In the genomic region with DNA sequence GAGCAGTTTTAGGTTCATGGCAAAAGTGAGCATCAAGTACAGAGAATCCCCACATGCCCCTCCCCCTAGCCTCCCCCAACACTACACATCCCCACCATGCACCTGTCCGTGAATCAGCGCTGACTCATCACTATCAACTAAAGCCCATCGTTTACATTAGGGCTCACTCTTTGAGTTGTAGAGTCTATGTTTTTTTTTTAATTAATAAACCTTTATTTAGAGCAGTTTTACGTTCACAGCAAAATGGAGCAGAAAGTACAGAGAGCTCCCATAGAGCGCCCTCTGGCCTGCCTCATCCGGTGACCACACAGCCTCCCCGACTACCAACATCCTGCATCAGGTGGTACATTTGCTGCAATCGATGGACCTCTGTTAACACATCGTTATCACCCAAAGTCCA, we compare ENCODE assay signal across 26 cellular contexts. TPM values are rescaled to one million over a fixed set of nuclear protein-coding genes. Genes with fewer than 3 reads are reported as not detected.
DNase-seq lines count a peak whose midpoint lies in the region; ATAC-seq and TF ChIP-seq lines count a peak whose summit lies in the region.
"Had no signal": no experiment of that assay in that cellular context is flagged by ENCODE, and none has a peak within 500 bp of the region (broad histone marks: within the 10 kb centered on the region; RNA-seq: fewer than 3 reads in every experiment).

No MANE protein-coding gene starts in this region.

- no peak for TF ChIP-seq CTCF in right atrium auricular region (IDR thresholded peaks at IDR 0.05)
- peak; percentile 34 for TF ChIP-seq CTCF in endodermal cell (conservative IDR thresholded peaks at IDR 0.05)

- H3K4me3 Mint-ChIP-seq in endodermal cell, result no peak overlapping the region
- no peak overlapping the region for H3K4me3 Mint-ChIP-seq in activated CD4-positive, alpha-beta T cell treated with anti-CD3 and anti-CD28 coated beads for 36 hours
- H3K4me3 Mint-ChIP-seq: activated naive CD8-positive, alpha-beta T cell treated with anti-CD3 and anti-CD28 coated beads, Interleukin-2, amount 10 ng/mL, durations not matched to agents 7 days and 5 days; CD4-positive, alpha-beta T cell; nephron had no signal

- H3K27me3 Mint-ChIP-seq in endodermal cell (ENCODE audit: insufficient read depth), result peaks cover 3% of the 10 kb centered on the region
- H3K27me3 Mint-ChIP-seq in activated CD4-positive, alpha-beta T cell treated with anti-CD3 and anti-CD28 coated beads for 36 hours, result peaks cover 42% of the 10 kb centered on the region

- no peak for TF ChIP-seq POLR2A in erythroblast (IDR thresholded peaks at IDR 0.05; ENCODE audit: low read length)

- H3K9me3 Mint-ChIP-seq in endodermal cell, result no peaks in the 10 kb centered on the region
- H3K9me3 Mint-ChIP-seq in activated CD4-positive, alpha-beta T cell treated with anti-CD3 and anti-CD28 coated beads for 36 hours (ENCODE audit: low read depth), result peaks cover 9% of the 10 kb centered on the region

- H3K4me1 Mint-ChIP-seq in endodermal cell, result peaks cover 2% of the 10 kb centered on the region
- H3K4me1 Mint-ChIP-seq in activated CD4-positive, alpha-beta T cell treated with anti-CD3 and anti-CD28 coated beads for 36 hours, result peaks cover 3% of the 10 kb centered on the region
- H3K4me1 Mint-ChIP-seq: activated naive CD8-positive, alpha-beta T cell treated with anti-CD3 and anti-CD28 coated beads, Interleukin-2, amount 10 ng/mL, durations not matched to agents 7 days and 5 days; nephron had no signal

- intact Hi-C loops in cardiac septum (cut with DNase I), result no loop called here
- intact Hi-C loops in activated CD4-positive, alpha-beta T cell treated with anti-CD3 and anti-CD28 coated beads for 36 hours (cut with DNase I, micrococcal nuclease), result no loop called here

- H3K36me3 ChIP-seq in right atrium auricular region (no peaks in the 10 kb centered on the region), endodermal cell (ENCODE audit: control insufficient read depth, insufficient read depth, low read length) (no peaks in the 10 kb centered on the region)
- H3K36me3 ChIP-seq: left lung had no signal

- H3K4me1 ChIP-seq in right atrium auricular region, result no peaks in the 10 kb centered on the region
- no peaks in the 10 kb centered on the region for H3K4me1 ChIP-seq in endodermal cell (ENCODE audit: control insufficient read depth, insufficient read depth, low read length)
- H3K4me1 ChIP-seq: left lung had no signal

- ATAC-seq in GM21381 (IDR thresholded peaks at IDR 0.05; ENCODE audit: unreplicated experiment) (no peak), HG03378 (IDR thresholded peaks at IDR 0.05; ENCODE audit: unreplicated experiment) (no peak)
- no peak for ATAC-seq in activated CD4-positive, alpha-beta T cell treated with anti-CD3 and anti-CD28 coated beads for 36 hours
- ATAC-seq: GM12878, left lung had no signal

- no peak overlapping the region for H3K27ac ChIP-seq in right atrium auricular region
- H3K27ac ChIP-seq in endodermal cell (ENCODE audit: low read depth, low read length), result no peak overlapping the region
- H3K27ac ChIP-seq: GM23248, left lung had no signal

- H3K9me3 ChIP-seq in right atrium auricular region (peaks cover 0 to 15% of the 10 kb centered on the region in 2 donors), endodermal cell (ENCODE audit: control insufficient read depth, low read length) (peaks cover 14% of the 10 kb centered on the region)
- H3K9me3 ChIP-seq: left lung, SK-N-SH had no signal

- CTCF ChIA-PET in activated CD4-positive, alpha-beta T cell treated with anti-CD3 and anti-CD28 coated beads for 36 hours (lab: Charles Lee), result no interaction called here

- H3K4me3 ChIP-seq in right atrium auricular region, result no peak overlapping the region
- H3K4me3 ChIP-seq in endodermal cell (ENCODE audit: low read length), result no peak overlapping the region
- H3K4me3 ChIP-seq: GM12878, GM23248, left lung had no signal

- no peaks in the 10 kb centered on the region for H3K27me3 ChIP-seq in right atrium auricular region
- H3K27me3 ChIP-seq in endodermal cell (ENCODE audit: control insufficient read depth, insufficient read depth, low read length, poor library complexity, severe bottlenecking), result no peaks in the 10 kb centered on the region

- no peak overlapping the region for H3K27ac Mint-ChIP-seq in endodermal cell
- no peak overlapping the region for H3K27ac Mint-ChIP-seq in activated CD4-positive, alpha-beta T cell treated with anti-CD3 and anti-CD28 coated beads for 36 hours
- H3K27ac Mint-ChIP-seq: activated naive CD8-positive, alpha-beta T cell treated with anti-CD3 and anti-CD28 coated beads, Interleukin-2, amount 10 ng/mL, durations not matched to agents 7 days and 5 days; CD4-positive, alpha-beta T cell; nephron had no signal

- POLR2A ChIA-PET in activated CD4-positive, alpha-beta T cell treated with anti-CD3 and anti-CD28 coated beads for 36 hours (lab: Charles Lee), result no interaction called here

- peak; percentile 5 for DNase-seq in right atrium auricular region (ENCODE audit: low spot score)
- no peak for DNase-seq in cardiac septum (ENCODE audit: low spot score)
- peak; percentile 57 for DNase-seq in NCI-H69 (lab: John Stamatoyannopoulos, UW)
- peak; percentile 55 for DNase-seq in endodermal cell
- DNase-seq in activated CD4-positive, alpha-beta T cell treated with anti-CD3 and anti-CD28 coated beads for 36 hours, result no peak
- DNase-seq in erythroblast (lab: John Stamatoyannopoulos, UW), result no peak
- DNase-seq: activated CD4-positive, CD25-positive, alpha-beta regulatory T cell; activated naive CD8-positive, alpha-beta T cell treated with anti-CD3 and anti-CD28 coated beads, Interleukin-2, amount 10 ng/mL, durations not matched to agents 7 days and 5 days; CD4-positive, alpha-beta T cell; DMS153; GM23248; KG1; left lung; midbrain; NCI-H1092; NCI-H2107; NCI-H524 treated with DMSO at 0.1 percent for 48 hours; SK-N-SH; stimulated activated CD4-positive, alpha-beta T cell treated with anti-CD3 and anti-CD28 coated beads, Interleukin-1b, Interleukin-23, amount 100 ng/mL, for 48 hours; stimulated activated naive CD4-positive, alpha-beta T cell; T-helper 9 cell had no signal

- no peak overlapping the region for H3K9ac ChIP-seq in endodermal cell (ENCODE audit: extremely low read depth, low read length, poor library complexity, severe bottlenecking)
- H3K9ac ChIP-seq: GM23248, SK-N-SH had no signal

- WGBS in endodermal cell (ENCODE audit: insufficient coverage in 1 of 2, insufficient read length in 1 of 2), 2 experiments, result 64 to 70% methylated on average over 5 to 9 of the region's 9 CpGs

- H3K36me3 Mint-ChIP-seq in endodermal cell (ENCODE audit: low read depth), result no peaks in the 10 kb centered on the region
- no peaks in the 10 kb centered on the region for H3K36me3 Mint-ChIP-seq in activated CD4-positive, alpha-beta T cell treated with anti-CD3 and anti-CD28 coated beads for 36 hours (ENCODE audit: low read depth)
- H3K36me3 Mint-ChIP-seq: activated naive CD8-positive, alpha-beta T cell treated with anti-CD3 and anti-CD28 coated beads, Interleukin-2, amount 10 ng/mL, durations not matched to agents 7 days and 5 days had no signal

RNA-seq across cellular contexts. Expression of a gene that starts 47.9 kb away (rescaled TPM):
- total RNA-seq in right atrium auricular region (not detected), cardiac septum (0.05 TPM), endodermal cell (1 to 10 TPM in 1 of 2 donors, under 1 TPM in 1; 0.89 to 1.4 TPM)
- 3.4 TPM for polyA plus RNA-seq in endodermal cell (2013, experiment 1 of 2)
- polyA plus RNA-seq in endodermal cell (2013, experiment 2 of 2), result 3.0 TPM
- total RNA-seq in activated CD4-positive, alpha-beta T cell treated with anti-CD3 and anti-CD28 coated beads for 36 hours, result not detected
- total RNA-seq: activated naive CD8-positive, alpha-beta T cell treated with anti-CD3 and anti-CD28 coated beads, Interleukin-2, amount 10 ng/mL, durations not matched to agents 7 days and 5 days; CD4-positive, alpha-beta T cell; GM12878; GM23248; skeletal muscle tissue had no signal
- polyA plus RNA-seq: GM12878, GM23248 had no signal

Comparison
In these comparisons a context has a peak if more than half of its experiments do, and no peak if none do; other contexts are left out.
1. DNase-seq: peak in right atrium auricular region (single experiment), NCI-H69 (single experiment) and endodermal cell (single experiment); none in cardiac septum (single experiment), activated CD4-positive, alpha-beta T cell treated with anti-CD3 and anti-CD28 coated beads for 36 hours (single experiment) and erythroblast (0 of 2).